In genomic region chr4:83282049-83282535, GRCh38 we compare ENCODE assay signal across 8 cellular contexts. TPM values are rescaled to one million over a fixed set of nuclear protein-coding genes. Genes with fewer than 3 reads are reported as not detected.
DNase-seq lines count a peak whose midpoint lies in the region; ATAC-seq lines count a peak whose summit lies in the region.

No MANE protein-coding gene starts in this region.

- peak overlapping the region; percentile 22 for H3K27ac Mint-ChIP-seq in activated naive CD8-positive, alpha-beta T cell

- peaks cover 8% of the 10 kb centered on the region for H3K36me3 Mint-ChIP-seq in activated naive CD8-positive, alpha-beta T cell

- peaks cover 43% of the 10 kb centered on the region for H3K4me1 Mint-ChIP-seq in activated naive CD8-positive, alpha-beta T cell (ENCODE audit: low read depth)

- ATAC-seq in GM18498 (IDR thresholded peaks at IDR 0.05; ENCODE audit: unreplicated experiment) (no peak), GM19395 (IDR thresholded peaks at IDR 0.05; ENCODE audit: unreplicated experiment) (no peak)

- DNase-seq in DMS79 treated with DMSO at 0.1 percent for 48 hours (lab: John Stamatoyannopoulos, UW): peak; percentile 32
- DNase-seq in HS-27A (ENCODE audit: low read depth): peak; percentile 41
- peak; percentile 52 for DNase-seq in RPMI7951 (ENCODE audit: low read depth)
- DNase-seq in iPS-NIHi11 (ENCODE audit: low spot score): peak; percentile 26
- peak; percentile 42 to 70 for DNase-seq in stimulated activated CD4-positive, alpha-beta T cell treated with anti-CD3 and anti-CD28 coated beads, Interleukin-2, amount 100 ng/mL, for 24 hours

- H3K4me3 Mint-ChIP-seq in activated naive CD8-positive, alpha-beta T cell: peak overlapping the region; percentile 64

- no peaks in the 10 kb centered on the region for H3K27me3 Mint-ChIP-seq in activated naive CD8-positive, alpha-beta T cell

- no peaks in the 10 kb centered on the region for H3K9me3 Mint-ChIP-seq in activated naive CD8-positive, alpha-beta T cell (ENCODE audit: low read depth)

RNA-seq across cellular contexts. Expression of gene COQ2, which starts 2.5 kb away (rescaled TPM):
- 20.1 and 22.5 TPM in 2 replicates for total RNA-seq in RPMI7951 (2014; rRNA removed; shearing (Covaris generic))

RNA-seq across cellular contexts. Expression of gene HPSE, which starts 52.6 kb away (rescaled TPM):
- 0.48 and 0.59 TPM in 2 replicates for total RNA-seq in RPMI7951 (2014; rRNA removed; shearing (Covaris generic))
